Comparison of ENCODE assay signal across 26 cellular contexts in the genomic region with DNA sequence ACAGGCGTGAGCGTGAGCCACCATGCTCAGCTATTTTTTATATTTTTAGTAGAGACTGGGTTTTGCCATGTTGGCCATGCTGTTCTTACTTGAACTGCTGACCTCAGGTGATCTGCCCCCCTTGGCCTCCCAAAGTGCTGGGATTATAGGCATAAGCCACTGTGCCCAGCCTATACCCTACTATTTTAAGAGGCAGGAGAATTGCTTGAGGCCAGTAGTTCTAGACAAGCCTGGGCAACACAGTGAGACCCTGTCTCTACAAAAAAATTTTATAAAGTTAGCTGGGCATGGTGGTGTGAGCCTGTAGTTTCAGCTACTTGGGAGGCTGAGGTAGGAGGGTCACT. TPM values are rescaled to one million over a fixed set of nuclear protein-coding genes. Genes with fewer than 3 reads are reported as not detected.
DNase-seq lines count a peak whose midpoint lies in the region; ATAC-seq, FAIRE-seq and TF ChIP-seq lines count a peak whose summit lies in the region.
"Had no signal": no experiment of that assay in that cellular context is flagged by ENCODE, and none has a peak within 500 bp of the region (broad histone marks: within the 10 kb centered on the region; RNA-seq: fewer than 3 reads in every experiment).

No MANE protein-coding gene starts in this region.

- no peak overlapping the region for H2BK120ac ChIP-seq in mesendoderm (ENCODE audit: low read depth, low read length)

- no peak overlapping the region for H2AFZ ChIP-seq in HepG2 (ENCODE audit: low read length)
- 0 out of 2 replicates have a peak overlapping the region, but pooled peaks have one; percentile 34 for H2AFZ ChIP-seq in K562 (ENCODE audit: low read depth, low read length)

- H2AK5ac ChIP-seq in mesendoderm (ENCODE audit: low read length): no peak overlapping the region

- H3K4me3 ChIP-seq in HepG2 (replicated peaks in 1 of 3; ENCODE audit: insufficient read depth in 1 of 3, low read depth in 2 of 3, low read length in 3 of 3) (no peak overlapping the region), right lobe of liver (no peak overlapping the region), K562 (no peak overlapping the region), mesendoderm (ENCODE audit: low read length) (no peak overlapping the region), spleen (no peak overlapping the region), left ventricle myocardium inferior (no peak overlapping the region)
- H3K4me3 ChIP-seq: A549; BLaER1 treated with 17β-estradiol and CSF1 and Interleukin-3, amounts not matched to agents 10 nM and 100 nM; GM12878 had no signal

- no TSS peak for BruUV-seq in HepG2 (replicated peaks; lab: Mats Ljungman, UMichigan)
- BruUV-seq in K562 (replicated peaks; lab: Mats Ljungman, UMichigan): no TSS peak

- in situ Hi-C loops in HepG2 (cut with HindIII; ENCODE audit: extremely low pct_ligation_motif_present, low pct_unique_long_range_greater_than_20kb) (no loop called here), K562 (cut with MboI) (no loop called here)

- peaks cover 8% of the 10 kb centered on the region; the same call in 1 of the 2 replicates for H3K9me3 ChIP-seq in HepG2 (ENCODE audit: low read length)
- no peaks in the 10 kb centered on the region for H3K9me3 ChIP-seq in right lobe of liver
- peaks cover 9% of the 10 kb centered on the region; the same call in 1 of the 2 replicates for H3K9me3 ChIP-seq in K562 (replicated peaks; ENCODE audit: control insufficient read depth, insufficient read depth, low read depth, low read length)
- H3K9me3 ChIP-seq in spleen: peaks cover 0 to 18% (median 3%) of the 10 kb centered on the region in 8 donors
- no peaks in the 10 kb centered on the region for H3K9me3 ChIP-seq in left ventricle myocardium inferior (replicated peaks)
- H3K9me3 ChIP-seq: A549 had no signal

- H3K9ac ChIP-seq in HepG2 (ENCODE audit: insufficient read depth, low read depth, low read length) (no peak overlapping the region), K562 (ENCODE audit: insufficient read depth in 1 of 2, low read depth in 2 of 2, low read length in 2 of 2) (peak overlapping the region in 1 of 2 experiments; percentile 39; a peak in 1 of 4 replicates), mesendoderm (ENCODE audit: low read length) (no peak overlapping the region)
- H3K9ac ChIP-seq: BLaER1 treated with 17β-estradiol and CSF1 and Interleukin-3, amounts not matched to agents 10 nM and 100 nM had no signal

- H3K4me1 ChIP-seq in HepG2 (ENCODE audit: insufficient read depth, low read length) (peaks cover 29% of the 10 kb centered on the region), right lobe of liver (no peaks in the 10 kb centered on the region), K562 (replicated peaks in 1 of 2; ENCODE audit: control insufficient read depth in 2 of 2, insufficient read depth in 2 of 2, low read length in 2 of 2) (peaks cover 5 to 29% of the 10 kb centered on the region in 2 experiments; a peak in 3 of 5 replicates), mesendoderm (ENCODE audit: control insufficient read depth, low read depth, low read length) (peaks cover 1% of the 10 kb centered on the region), spleen (peaks cover 0 to 22% (median 3%) of the 10 kb centered on the region in 6 donors), left ventricle myocardium inferior (peaks cover 4% of the 10 kb centered on the region)
- H3K4me1 ChIP-seq: A549 had no signal

- no peaks in the 10 kb centered on the region for H4K20me1 ChIP-seq in HepG2 (ENCODE audit: insufficient read depth, low read length)
- no peaks in the 10 kb centered on the region for H4K20me1 ChIP-seq in K562 (replicated peaks; ENCODE audit: control insufficient read depth, insufficient read depth, low read length)
- H4K20me1 ChIP-seq: BLaER1 treated with 17β-estradiol and CSF1 and Interleukin-3, amounts not matched to agents 10 nM and 100 nM had no signal

- H3K36me3 ChIP-seq in HepG2 (replicated peaks in 1 of 2; ENCODE audit: control insufficient read depth in 1 of 2, insufficient read depth in 2 of 2, low read length in 2 of 2) (no peaks in the 10 kb centered on the region), right lobe of liver (no peaks in the 10 kb centered on the region), K562 (ENCODE audit: control insufficient read depth, insufficient read depth, low read length) (no peaks in the 10 kb centered on the region), mesendoderm (ENCODE audit: control insufficient read depth, insufficient read depth, low read length) (no peaks in the 10 kb centered on the region), spleen (no peaks in the 10 kb centered on the region), left ventricle myocardium inferior (no peaks in the 10 kb centered on the region)
- H3K36me3 ChIP-seq: BLaER1 treated with 17β-estradiol and CSF1 and Interleukin-3, amounts not matched to agents 10 nM and 100 nM had no signal

- no peak overlapping the region for H3K18ac ChIP-seq in mesendoderm (ENCODE audit: low read length)

- no peaks in the 10 kb centered on the region for H3K9me1 ChIP-seq in K562 (ENCODE audit: control insufficient read depth, insufficient read depth, low read length)

- CTCF ChIA-PET in HepG2 (lab: Yijun Ruan, JAX; ENCODE audit: low intra/inter-chr PET ratio, low total read pairs) (no interaction called here), K562 (lab: Yijun Ruan, JAX; ENCODE audit: low intra/inter-chr PET ratio) (no interaction called here)

- H3K79me2 ChIP-seq in HepG2 (ENCODE audit: insufficient read depth, low read length) (no peaks in the 10 kb centered on the region), K562 (ENCODE audit: control insufficient read depth, insufficient read depth, low read length) (no peaks in the 10 kb centered on the region), mesendoderm (ENCODE audit: control insufficient read depth, insufficient read depth, low read length) (no peaks in the 10 kb centered on the region)

- TF ChIP-seq RAD21 in HepG2 (CRISPR knock-in tag; IDR thresholded peaks at IDR 0.05) (no peak), K562 (CRISPR knock-in tag; conservative IDR thresholded peaks at IDR 0.05 in 1 of 2, IDR thresholded peaks at IDR 0.05 in 1 of 2) (no peak)

- H3K27me3 ChIP-seq in HepG2 (ENCODE audit: control insufficient read depth in 1 of 2, insufficient read depth in 2 of 2, low read length in 2 of 2): no peaks in the 10 kb centered on the region
- H3K27me3 ChIP-seq in right lobe of liver: no peaks in the 10 kb centered on the region
- H3K27me3 ChIP-seq in K562 (ENCODE audit: control insufficient read depth in 2 of 2, insufficient read depth in 2 of 2, low read length in 2 of 2): no peaks in the 10 kb centered on the region
- no peaks in the 10 kb centered on the region for H3K27me3 ChIP-seq in mesendoderm (ENCODE audit: insufficient read depth, low read length, poor library complexity)
- no peaks in the 10 kb centered on the region for H3K27me3 ChIP-seq in spleen (replicated peaks in 1 of 7)
- H3K27me3 ChIP-seq in left ventricle myocardium inferior (ENCODE audit: low read depth): no peaks in the 10 kb centered on the region
- H3K27me3 ChIP-seq: BLaER1 treated with 17β-estradiol and CSF1 and Interleukin-3, amounts not matched to agents 10 nM and 100 nM had no signal

- H3K4ac ChIP-seq in mesendoderm (ENCODE audit: low read depth, low read length): peak overlapping the region; percentile 16

- no peak for DNase-seq in HepG2 (ENCODE audit: low spot score)
- DNase-seq in right lobe of liver: no peak
- no peak for DNase-seq in K562 (ENCODE audit: extremely low read depth in 1 of 4, low spot score in 3 of 4)
- DNase-seq in mesendoderm: no peak
- peak; percentile 1 for DNase-seq in spleen
- DNase-seq in left ventricle myocardium inferior: no peak
- DNase-seq in sciatic nerve (ENCODE audit: low spot score): no peak
- no peak for DNase-seq in NOMO-1 treated with dmso at 0.1 percent for 144 hours (lab: John Stamatoyannopoulos, UW; ENCODE audit: unreplicated experiment)
- DNase-seq: AML-193; CD4-positive, alpha-beta T cell; CD8-positive, alpha-beta T cell; COR-L47; DMS 273 treated with DMSO at 0.1 percent for 48 hours; DMS153; DMS53; DMS79; DND-41; EL; GDM1 had no signal

- no peak overlapping the region for H4K5ac ChIP-seq in mesendoderm (ENCODE audit: low read length)

- no peak overlapping the region for H3K23ac ChIP-seq in mesendoderm (ENCODE audit: low read length)

- FAIRE-seq in HepG2 (lab: Jason Lieb, UNC) (no peak), K562 (lab: Jason Lieb, UNC) (no peak)
- FAIRE-seq: A549, GM12878, GM12892, GM18507 had no signal

- no peaks in the 10 kb centered on the region for H3K79me1 ChIP-seq in mesendoderm (ENCODE audit: low read length)

- no peak overlapping the region for H4K8ac ChIP-seq in mesendoderm (ENCODE audit: low read depth, low read length)

- 47% methylated on average over 2 of the region's 2 CpGs for WGBS in HepG2 (ENCODE audit: low lambda C conversion rate)
- WGBS in right lobe of liver (ENCODE audit: insufficient coverage, low coverage, low lambda C conversion rate, missing lambda C conversion rate): 50% methylated on average over 2 of the region's 2 CpGs
- WGBS in K562 (ENCODE audit: insufficient coverage, low coverage, missing lambda C conversion rate): 50% methylated on average over 2 of the region's 2 CpGs
- WGBS in mesendoderm (ENCODE audit: extremely low coverage, insufficient coverage, low lambda C conversion rate): no CpG with 5 or more reads among the region's 2 CpGs
- WGBS in spleen, 5 donors: 45 to 50% (median 50%) methylated on average over 2 of the region's 2 CpGs

- no peak overlapping the region for H2BK15ac ChIP-seq in mesendoderm (replicated peaks; ENCODE audit: low read depth)

- no peak overlapping the region for H2BK5ac ChIP-seq in mesendoderm (ENCODE audit: low read length)

- H3K27ac ChIP-seq in HepG2 (ENCODE audit: extremely low read length, insufficient read depth, low read length) (no peak overlapping the region), right lobe of liver (no peak overlapping the region), K562 (ENCODE audit: extremely low read depth, low read depth, low read length) (peak overlapping the region; percentile 98; the same call in 2 of the 3 replicates), mesendoderm (ENCODE audit: low read depth, low read length) (no peak overlapping the region), spleen (peak overlapping the region in 2 of 8 donors; percentile 81 to 85), left ventricle myocardium inferior (replicated peaks) (no peak overlapping the region)
- H3K27ac ChIP-seq: 22Rv1; A549; BLaER1 treated with 17β-estradiol and CSF1 and Interleukin-3, amounts not matched to agents 10 nM and 100 nM; C4-2B had no signal

- no peak overlapping the region for H3K56ac ChIP-seq in mesendoderm (ENCODE audit: low read length)

- TF ChIP-seq POLR2A in HepG2 (IDR thresholded peaks at IDR 0.05; ENCODE audit: insufficient read depth in 1 of 2, low read depth in 2 of 2, low read length in 2 of 2) (no peak), right lobe of liver (IDR thresholded peaks at IDR 0.05) (no peak), K562 (conservative IDR thresholded peaks at IDR 0.05) (no peak), spleen (IDR thresholded peaks at IDR 0.05) (no peak)

- intact Hi-C loops in HepG2 (cut with micrococcal nuclease; ENCODE audit: unreplicated experiment) (no loop called here), right lobe of liver (cut with DNase I) (no loop called here), K562 (cut with micrococcal nuclease) (no loop called here), spleen (cut with DNase I; ENCODE audit: low total_unique reads) (no loop called here), left ventricle myocardium inferior (cut with micrococcal nuclease) (no loop called here), sciatic nerve (cut with DNase I) (no loop called here)

- TF ChIP-seq CTCF in HepG2 (CRISPR knock-in tag; IDR thresholded peaks at IDR 0.05) (no peak), right lobe of liver (IDR thresholded peaks at IDR 0.05) (no peak), K562 (IDR thresholded peaks at IDR 0.05 in 2 of 3, conservative IDR thresholded peaks at IDR 0.05 in 1 of 3; ENCODE audit: insufficient read depth in 2 of 3, low read depth in 1 of 3, low read length in 3 of 3) (no peak), spleen (IDR thresholded peaks at IDR 0.05 in 8 of 11, conservative IDR thresholded peaks at IDR 0.05 in 3 of 11) (no peak), left ventricle myocardium inferior (IDR thresholded peaks at IDR 0.05; ENCODE audit: borderline replicate concordance) (no peak)

- no peak for ATAC-seq in HepG2
- ATAC-seq in right lobe of liver: no peak
- ATAC-seq in K562: no peak
- ATAC-seq in sciatic nerve: no peak
- ATAC-seq: A549; CD8-positive, alpha-beta T cell; GM12878 had no signal

- H3K4me2 ChIP-seq in HepG2 (ENCODE audit: low read depth, low read length) (no peak overlapping the region), K562 (ENCODE audit: insufficient read depth, low read length) (no peak overlapping the region), mesendoderm (ENCODE audit: low read length) (no peak overlapping the region)
- H3K4me2 ChIP-seq: A549 had no signal

- no peak for TF ChIP-seq EP300 in HepG2 (IDR thresholded peaks at IDR 0.05; ENCODE audit: low read depth in 2 of 2, low read length in 2 of 2)
- TF ChIP-seq EP300 in HepG2 (CRISPR knock-in tag; IDR thresholded peaks at IDR 0.05; ENCODE audit: borderline replicate concordance): no peak
- no peak for TF ChIP-seq EP300 in K562 (IDR thresholded peaks at IDR 0.05; ENCODE audit: low read length)

- POLR2A ChIA-PET in HepG2 (lab: Yijun Ruan, JAX) (interaction anchor here (0.7 to 5.4 kb wide), 2 partner anchors 11 to 17 kb away, joined by 4 to 42 read pairs; no protein-coding TSS in a partner anchor), K562 (lab: Yijun Ruan, JAX) (interaction anchor here (0.9 to 2.8 kb wide), 4 partner anchors 8 to 24 kb away, joined by 3 to 17 read pairs (median 12); no protein-coding TSS in a partner anchor)

RNA-seq across cellular contexts. Expression of gene PIK3CB, which starts 39.8 kb away (rescaled TPM):
- total RNA-seq in HepG2 (2016; rRNA removed; fragmentation: Illumina TruSeq; extraction: Trizol) (6.6 and 18.6 TPM in 2 replicates), right lobe of liver (10 to 100 TPM; 12.1 to 20.9 (median 14.6) TPM), K562 (2014; rRNA removed) (26.2 and 30.0 TPM in 2 replicates), K562 (2014; rRNA removed; fragmentation: Illumina TruSeq; extraction: Trizol) (28.3 and 35.0 TPM in 2 replicates), K562 (2015; rRNA removed; fragmentation: Illumina TruSeq; extraction: Trizol) (21.6 and 23.0 TPM in 2 replicates), K562 (2021) (53.8 and 62.6 TPM in 2 replicates), spleen (10 to 100 TPM; 25.8 to 43.8 (median 37.9) TPM), left ventricle myocardium inferior (31.5 TPM), sciatic nerve (28.8 TPM)
- 6.5 and 9.2 TPM in 2 replicates for total RNA-seq in HepG2 (2016; cell fraction: cytosol; rRNA removed; fragmentation: Illumina TruSeq; extraction: Trizol; ENCODE audit: low read depth)
- total RNA-seq in HepG2 (2016; cell fraction: insoluble cytoplasmic fraction; rRNA removed; fragmentation: Illumina TruSeq; extraction: Trizol): 6.4 and 18.1 TPM in 2 replicates
- total RNA-seq in HepG2 (2016; cell fraction: membrane; rRNA removed; fragmentation: Illumina TruSeq; extraction: Trizol): 13.7 and 13.9 TPM in 2 replicates
- total RNA-seq in HepG2 (2016; cell fraction: nucleus; rRNA removed; fragmentation: Illumina TruSeq; extraction: Trizol): 12.3 and 14.6 TPM in 2 replicates
- polyA plus RNA-seq in HepG2 (2011; rRNA removed) (18.7 and 23.8 TPM in 2 replicates), K562 (2011; rRNA removed) (41.4 and 45.4 TPM in 2 replicates), K562 (2014; fragmentation: Illumina TruSeq; extraction: Trizol) (58.8 and 59.8 TPM in 2 replicates), K562 (2014; fragmentation: Nextera tagmentation; extraction: Ambion mirVana) (10 to 100 TPM; 15.3 to 19.6 TPM), K562 (2014; rRNA removed) (36.9 and 40.4 TPM in 2 replicates), spleen (1 to 10 TPM; 4.6 to 9.1 (median 5.1) TPM)
- 10.9 and 18.4 TPM in 2 replicates for polyA plus RNA-seq in HepG2 (2011; cell fraction: cytosol; rRNA removed)
- polyA plus RNA-seq in HepG2 (2011; cell fraction: nucleus; rRNA removed): 13.0 and 17.3 TPM in 2 replicates
- 47.5 and 53.4 TPM in 2 replicates for polyA plus RNA-seq in HepG2 (2012)
- 2.2 and 2.4 TPM in 2 replicates for polyA plus RNA-seq in HepG2 (2016; cell fraction: cytosol; fragmentation: Illumina TruSeq; extraction: Trizol; ENCODE audit: low read depth)
- 23.5 TPM in 2 replicates for polyA plus RNA-seq in HepG2 (2016; cell fraction: insoluble cytoplasmic fraction; fragmentation: Illumina TruSeq; extraction: Trizol; ENCODE audit: low read depth)
- 7.7 and 9.3 TPM in 2 replicates for polyA plus RNA-seq in HepG2 (2016; cell fraction: membrane; fragmentation: Illumina TruSeq; extraction: Trizol; ENCODE audit: low read depth)
- 13.6 and 13.7 TPM in 2 replicates for polyA plus RNA-seq in HepG2 (2016; cell fraction: nucleus; fragmentation: Illumina TruSeq; extraction: Trizol; ENCODE audit: insufficient read depth, low read depth)
- polyA minus RNA-seq in HepG2 (2011; rRNA and poly(A)+ RNA removed; ENCODE audit: low replicate concordance): 9.4 and 18.8 TPM in 2 replicates
- polyA minus RNA-seq in HepG2 (2011; cell fraction: cytosol; rRNA and poly(A)+ RNA removed): 29.0 and 40.8 TPM in 2 replicates
- polyA minus RNA-seq in HepG2 (2011; cell fraction: nucleus; rRNA and poly(A)+ RNA removed): 74.0 and 78.9 TPM in 2 replicates
- 133 and 323 TPM in 2 replicates for total RNA-seq in K562 (2011; cell fraction: chromatin; rRNA removed; ENCODE audit: low replicate concordance)
- total RNA-seq in K562 (2011; cell fraction: nucleolus; rRNA removed): 60.7 and 75.4 TPM in 2 replicates
- 109 and 149 TPM in 2 replicates for total RNA-seq in K562 (2011; cell fraction: nucleoplasm; rRNA removed)
- polyA plus RNA-seq in K562 (2011; cell fraction: cytosol; rRNA removed): 12.6 and 23.0 TPM in 2 replicates
- 28.6 and 42.3 TPM in 2 replicates for polyA plus RNA-seq in K562 (2011; cell fraction: nucleus; rRNA removed)
- polyA plus RNA-seq in K562 (2012): 43.0 and 49.7 TPM in 2 replicates
- 53.4 and 83.7 TPM in 2 replicates for polyA minus RNA-seq in K562 (2011; rRNA and poly(A)+ RNA removed)
- polyA minus RNA-seq in K562 (2011; cell fraction: cytosol; rRNA and poly(A)+ RNA removed): 41.5 and 44.1 TPM in 2 replicates
- polyA minus RNA-seq in K562 (2011; cell fraction: nucleus; rRNA and poly(A)+ RNA removed): 44.6 and 69.1 TPM in 2 replicates
- 38.5 TPM for polyA plus RNA-seq in mesendoderm (2013, experiment 1 of 2)
- 37.2 TPM for polyA plus RNA-seq in mesendoderm (2013, experiment 2 of 2)

Comparison
In these comparisons a context has a peak if more than half of its experiments do, and no peak if none do; other contexts are left out.
1. Of the 241 proteins assayed by ChIP-seq in both HepG2 and K562: peak only in HepG2: none; only in K562: none; in both: ZNF121; in neither: 239; mixed calls (peak in some experiments, not most) for 1.